ENCODE assay signal across 1 cellular context in genomic region chr4:176319237-176319703, GRCh38.
A peak's percentile ranks its signal among the peaks of the same experiment; 100 is the strongest.
TF ChIP-seq lines count a peak whose summit lies in the region.

No MANE protein-coding gene starts in this region.

TF ChIP-seq in K562, 482 proteins besides CTCF, POLR2A, EP300 and RAD21 (continued from another document):
- TF ChIP-seq AFF1 (IDR thresholded peaks at IDR 0.05; ENCODE audit: low read depth in 1 of 2, partially characterized antibody in 2 of 2): peak in 1 of 2 experiments; percentile 32
- peak; percentile 47; the same call in 1 of the 2 replicates for TF ChIP-seq EP400 (IDR thresholded peaks at IDR 0.05)
- peak; percentile 52 for TF ChIP-seq DACH1 (IDR thresholded peaks at IDR 0.05; ENCODE audit: partially characterized antibody)
- no peak for TF ChIP-seq NRF1 (conservative IDR thresholded peaks at IDR 0.05 in 1 of 2, IDR thresholded peaks at IDR 0.05 in 1 of 2)
- TF ChIP-seq ARID1B (IDR thresholded peaks at IDR 0.05): peak; percentile 25
- peak; percentile 41; the same call in 1 of the 2 replicates for TF ChIP-seq SMARCE1 (IDR thresholded peaks at IDR 0.05)
- TF ChIP-seq DPF2 (IDR thresholded peaks at IDR 0.05): peak; percentile 44; the same call in 1 of the 2 replicates
- TF ChIP-seq ZNF395 (CRISPR knock-in tag; IDR thresholded peaks at IDR 0.05): 0 out of 2 replicates have a peak, but pooled peaks have one; percentile 13
- 0 out of 2 replicates have a peak, but pooled peaks have one; percentile 11 for TF ChIP-seq FOSL1 (tag; conservative IDR thresholded peaks at IDR 0.05)
- peak; percentile 61; the same call in 1 of the 2 replicates for TF ChIP-seq BHLHE40 (IDR thresholded peaks at IDR 0.05; ENCODE audit: low read length)
- no peak for TF ChIP-seq JUND (IDR thresholded peaks at IDR 0.05; ENCODE audit: borderline replicate concordance, low read depth, low read length)
- TF ChIP-seq JUND (tag; IDR thresholded peaks at IDR 0.05; ENCODE audit: borderline replicate concordance, low read depth, low read length): 0 out of 3 replicates have a peak, but pooled peaks have one; percentile 38
- TF ChIP-seq NFRKB (IDR thresholded peaks at IDR 0.05; ENCODE audit: low read depth): 0 out of 2 replicates have a peak, but pooled peaks have one; percentile 20
- peak; percentile 53 for TF ChIP-seq LCOR (CRISPR knock-in tag; IDR thresholded peaks at IDR 0.05)
- no peak for TF ChIP-seq ZNF174 (CRISPR knock-in tag; IDR thresholded peaks at IDR 0.05)
- TF ChIP-seq SNRNP70 (optimal IDR thresholded peaks at IDR 0.05; ENCODE audit: low read depth, low read length): no peak
- TF ChIP-seq TFE3 (CRISPR knock-in tag; IDR thresholded peaks at IDR 0.05): peak; percentile 5; the same call in 1 of the 2 replicates
- TF ChIP-seq SOX6 (IDR thresholded peaks at IDR 0.05): 0 out of 2 replicates have a peak, but pooled peaks have one; percentile 12
- peak; percentile 57; the same call in 1 of the 2 replicates for TF ChIP-seq GATA2 (CRISPR knock-in tag; IDR thresholded peaks at IDR 0.05)
